ENCODE assay signal across 10 cellular contexts in the genomic region with DNA sequence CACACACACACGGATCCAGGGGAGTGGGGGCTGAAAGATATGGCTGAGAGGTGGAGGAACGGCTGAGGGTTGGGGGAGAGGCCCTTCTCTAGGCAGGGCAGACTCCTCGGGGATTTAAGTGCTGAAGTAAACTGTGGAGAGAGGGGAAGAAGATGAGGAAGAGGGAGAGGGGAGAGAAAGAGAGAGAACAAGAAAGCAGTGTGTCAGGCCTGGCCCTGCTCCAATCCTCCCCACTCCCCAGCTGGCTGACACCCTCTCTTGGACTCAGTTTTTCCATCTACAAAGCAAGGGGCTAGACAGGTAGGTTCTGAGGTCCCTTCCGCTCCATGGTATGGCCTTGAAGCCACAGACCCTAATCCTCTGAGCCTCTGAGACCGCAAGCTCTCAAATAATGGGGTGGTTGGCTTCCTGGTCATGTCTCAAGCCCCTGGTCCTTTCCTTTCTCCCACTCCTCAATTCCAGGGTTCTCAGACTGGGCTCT. TPM values are rescaled to one million over a fixed set of nuclear protein-coding genes. Genes with fewer than 3 reads are reported as not detected.
DNase-seq lines count a peak whose midpoint lies in the region; ATAC-seq and TF ChIP-seq lines count a peak whose summit lies in the region.
"Had no signal": no experiment of that assay in that cellular context is flagged by ENCODE, and none has a peak within 500 bp of the region (broad histone marks: within the 10 kb centered on the region; RNA-seq: fewer than 3 reads in every experiment).

No MANE protein-coding gene starts in this region.

- WGBS in endodermal cell (ENCODE audit: insufficient coverage in 1 of 2, insufficient read length in 1 of 2), 2 experiments: 63 to 83% methylated on average over 2 to 5 of the region's 5 CpGs

- no peak overlapping the region for H3K27ac ChIP-seq in AG04450 (ENCODE audit: low read depth, low read length)
- H3K27ac ChIP-seq in OCI-LY1 (ENCODE audit: low read depth, low read length, poor library complexity, severe bottlenecking): peak overlapping the region; percentile 73
- no peak overlapping the region for H3K27ac ChIP-seq in endodermal cell (ENCODE audit: low read depth, low read length)

- H3K9me3 ChIP-seq in AG04450 (ENCODE audit: control insufficient read depth, insufficient read depth, low read length) (no peaks in the 10 kb centered on the region; the same call in 1 of the 2 replicates), OCI-LY1 (ENCODE audit: low read length) (no peaks in the 10 kb centered on the region), endodermal cell (ENCODE audit: control insufficient read depth, low read length) (no peaks in the 10 kb centered on the region)
- H3K9me3 ChIP-seq: HAP-1, MG63 had no signal

- H3K79me2 ChIP-seq in OCI-LY1 (ENCODE audit: insufficient read depth, low read length): peaks cover 9% of the 10 kb centered on the region; the same call in 1 of the 2 replicates

- CTCF ChIA-PET in AG04450 (lab: Charles Lee): interaction anchor here (0.6 to 1.5 kb wide), 4 partner anchors 23 to 134 kb away, joined by 3 to 6 read pairs (median 4); partner anchors contain the start of genes ALOXE3 and SLC25A35

- H3K9me3 Mint-ChIP-seq in endodermal cell (no peaks in the 10 kb centered on the region), neural crest cell (no peaks in the 10 kb centered on the region)

- H3K4me3 Mint-ChIP-seq in endodermal cell (peak overlapping the region; percentile 77), neural crest cell (peak overlapping the region; percentile 80)

- no peaks in the 10 kb centered on the region for H3F3A ChIP-seq in OCI-LY1 (ENCODE audit: insufficient read depth, low read length)

- H3K9ac ChIP-seq in OCI-LY1 (ENCODE audit: low read length): peak overlapping the region; percentile 99; the same call in 1 of the 2 replicates
- H3K9ac ChIP-seq in endodermal cell (ENCODE audit: extremely low read depth, low read length, poor library complexity, severe bottlenecking): no peak overlapping the region

- H3K36me3 ChIP-seq in OCI-LY1 (ENCODE audit: insufficient read depth, low read length): peaks cover 27% of the 10 kb centered on the region
- H3K36me3 ChIP-seq in endodermal cell (ENCODE audit: control insufficient read depth, insufficient read depth, low read length): peaks cover 27% of the 10 kb centered on the region

- POLR2A ChIA-PET in AG04450 (lab: Yijun Ruan, JAX): interaction anchor here (0.5 to 3.3 kb wide), 2 partner anchors 13 to 444 kb away, joined by 4 to 20 read pairs; partner anchors contain the start of gene DNAH2

- DNase-seq in AG04450 (ENCODE audit: low read depth, low spot score) (no peak), endodermal cell (peak; percentile 35), neural crest cell (ENCODE audit: low read depth, low spot score) (no peak), NCI-H146 treated with DMSO at 0.1 percent for 48 hours (lab: John Stamatoyannopoulos, UW; ENCODE audit: unreplicated experiment) (no peak), NK-92 (lab: John Stamatoyannopoulos, UW; ENCODE audit: unreplicated experiment) (no peak)
- DNase-seq: MG63 had no signal

- H3K4me1 ChIP-seq in OCI-LY1 (ENCODE audit: insufficient read depth, low read length, severe bottlenecking) (peaks cover 54% of the 10 kb centered on the region), endodermal cell (ENCODE audit: control insufficient read depth, insufficient read depth, low read length) (peaks cover 17% of the 10 kb centered on the region)

- H3K27ac Mint-ChIP-seq in endodermal cell (no peak overlapping the region), neural crest cell (ENCODE audit: unreplicated experiment) (no peak overlapping the region)

- ATAC-seq in GM19035 (IDR thresholded peaks at IDR 0.05; ENCODE audit: unreplicated experiment): no peak
- ATAC-seq in GM21576 (IDR thresholded peaks at IDR 0.05; ENCODE audit: unreplicated experiment): no peak

- H3K4me2 ChIP-seq in OCI-LY1 (ENCODE audit: low read length): peak overlapping the region; percentile 92

- H4K20me1 ChIP-seq in OCI-LY1 (ENCODE audit: insufficient read depth, low read length): no peaks in the 10 kb centered on the region

- TF ChIP-seq CTCF in AG04450 (IDR thresholded peaks at IDR 0.05; ENCODE audit: low read depth, low read length): no peak
- no peak for TF ChIP-seq CTCF in OCI-LY1 (IDR thresholded peaks at IDR 0.05; ENCODE audit: low read length)
- TF ChIP-seq CTCF in endodermal cell (conservative IDR thresholded peaks at IDR 0.05): no peak
- TF ChIP-seq CTCF in neural crest cell (conservative IDR thresholded peaks at IDR 0.05): no peak

- H3K4me1 Mint-ChIP-seq in endodermal cell (peaks cover 34% of the 10 kb centered on the region), neural crest cell (peaks cover 46% of the 10 kb centered on the region)

- H2AFZ ChIP-seq in OCI-LY1 (ENCODE audit: low read length): no peak overlapping the region

- H3K4me3 ChIP-seq in AG04450 (ENCODE audit: low read depth, low read length) (0 out of 2 replicates have a peak overlapping the region, but pooled peaks have one; percentile 7), OCI-LY1 (ENCODE audit: low read depth, low read length, poor library complexity, severe bottlenecking) (peak overlapping the region; percentile 99), endodermal cell (ENCODE audit: low read length) (peak overlapping the region; percentile 93)

- H3K27me3 ChIP-seq in AG04450 (ENCODE audit: control insufficient read depth, insufficient read depth, low read length) (no peaks in the 10 kb centered on the region), OCI-LY1 (ENCODE audit: insufficient read depth, low read length) (no peaks in the 10 kb centered on the region), endodermal cell (ENCODE audit: control insufficient read depth, insufficient read depth, low read length, poor library complexity, severe bottlenecking) (no peaks in the 10 kb centered on the region)
- H3K27me3 ChIP-seq: MG63 had no signal

- no peaks in the 10 kb centered on the region for H3K27me3 Mint-ChIP-seq in endodermal cell (ENCODE audit: insufficient read depth)
- H3K27me3 Mint-ChIP-seq in neural crest cell (ENCODE audit: low read depth): peaks cover 2% of the 10 kb centered on the region

- peaks cover 31% of the 10 kb centered on the region for H3K36me3 Mint-ChIP-seq in endodermal cell (ENCODE audit: low read depth)
- H3K36me3 Mint-ChIP-seq in neural crest cell (ENCODE audit: low read depth): peaks cover 12% of the 10 kb centered on the region

- H3K9me2 ChIP-seq in OCI-LY1 (ENCODE audit: low read depth, low read length): no peaks in the 10 kb centered on the region

RNA-seq across cellular contexts. Expression of gene VAMP2, which starts 2.0 kb away (rescaled TPM):
- 20.8 and 24.3 TPM in 2 replicates for polyA plus RNA-seq in AG04450 (2011; rRNA removed)
- 9.4 and 13.1 TPM in 2 replicates for polyA minus RNA-seq in AG04450 (2011; rRNA and poly(A)+ RNA removed)
- 10 to 100 TPM; 32.1 to 32.2 TPM for total RNA-seq in endodermal cell
- polyA plus RNA-seq in endodermal cell (2013, experiment 1 of 2): 57.3 TPM
- 46.3 TPM for polyA plus RNA-seq in endodermal cell (2013, experiment 2 of 2)
- total RNA-seq in neural crest cell: 47.2 and 49.7 TPM in 2 replicates

RNA-seq across cellular contexts. Expression of gene PER1, which starts 8.6 kb away (rescaled TPM):
- 3.1 and 5.5 TPM in 2 replicates for polyA plus RNA-seq in AG04450 (2011; rRNA removed)
- polyA minus RNA-seq in AG04450 (2011; rRNA and poly(A)+ RNA removed): 11.4 and 19.0 TPM in 2 replicates
- total RNA-seq in endodermal cell (10 to 100 TPM; 38.3 to 53.7 TPM), neural crest cell (38.3 and 51.6 TPM in 2 replicates)
- 24.2 TPM for polyA plus RNA-seq in endodermal cell (2013, experiment 1 of 2)
- polyA plus RNA-seq in endodermal cell (2013, experiment 2 of 2): 19.0 TPM

RNA-seq across cellular contexts. Expression of gene TMEM107, which starts 15.4 kb away (rescaled TPM):
- 8.7 and 9.6 TPM in 2 replicates for polyA plus RNA-seq in AG04450 (2011; rRNA removed)
- 68.2 and 152 TPM in 2 replicates for polyA minus RNA-seq in AG04450 (2011; rRNA and poly(A)+ RNA removed)
- total RNA-seq in endodermal cell (10 to 100 TPM; 26.2 to 27.7 TPM), neural crest cell (41.4 and 45.7 TPM in 2 replicates)
- 79.3 TPM for polyA plus RNA-seq in endodermal cell (2013, experiment 1 of 2)
- 69.1 TPM for polyA plus RNA-seq in endodermal cell (2013, experiment 2 of 2)

RNA-seq across cellular contexts. Expression of gene BORCS6, which starts 29.2 kb away (rescaled TPM):
- 2.3 and 2.7 TPM in 2 replicates for polyA plus RNA-seq in AG04450 (2011; rRNA removed)
- 2.6 and 3.0 TPM in 2 replicates for polyA minus RNA-seq in AG04450 (2011; rRNA and poly(A)+ RNA removed)
- total RNA-seq in endodermal cell (1 to 10 TPM; 4.1 to 5.5 TPM), neural crest cell (5.5 and 5.6 TPM in 2 replicates)
- 3.5 TPM for polyA plus RNA-seq in endodermal cell (2013, experiment 1 of 2)
- polyA plus RNA-seq in endodermal cell (2013, experiment 2 of 2): 3.2 TPM

RNA-seq across cellular contexts. Expression of gene HES7, which starts 36.9 kb away (rescaled TPM):
- polyA plus RNA-seq in AG04450 (2011; rRNA removed): not detected in 2 replicates
- polyA minus RNA-seq in AG04450 (2011; rRNA and poly(A)+ RNA removed): not detected in 2 replicates
- 1 to 10 TPM in 1 of 2 donors, under 1 TPM in 1; 0.40 to 2.2 TPM for total RNA-seq in endodermal cell
- 0.89 TPM for polyA plus RNA-seq in endodermal cell (2013, experiment 1 of 2)
- polyA plus RNA-seq in endodermal cell (2013, experiment 2 of 2): 0.87 TPM
- total RNA-seq in neural crest cell: 0.41 and 0.56 TPM in 2 replicates

Comparison
In these comparisons a context has a peak if more than half of its experiments do, and no peak if none do; other contexts are left out.
1. H3K4me3 ChIP-seq: peak in every context shown above with its lines; median percentile 99 in OCI-LY1; 93 in endodermal cell; 7 in AG04450.